In the genomic region with DNA sequence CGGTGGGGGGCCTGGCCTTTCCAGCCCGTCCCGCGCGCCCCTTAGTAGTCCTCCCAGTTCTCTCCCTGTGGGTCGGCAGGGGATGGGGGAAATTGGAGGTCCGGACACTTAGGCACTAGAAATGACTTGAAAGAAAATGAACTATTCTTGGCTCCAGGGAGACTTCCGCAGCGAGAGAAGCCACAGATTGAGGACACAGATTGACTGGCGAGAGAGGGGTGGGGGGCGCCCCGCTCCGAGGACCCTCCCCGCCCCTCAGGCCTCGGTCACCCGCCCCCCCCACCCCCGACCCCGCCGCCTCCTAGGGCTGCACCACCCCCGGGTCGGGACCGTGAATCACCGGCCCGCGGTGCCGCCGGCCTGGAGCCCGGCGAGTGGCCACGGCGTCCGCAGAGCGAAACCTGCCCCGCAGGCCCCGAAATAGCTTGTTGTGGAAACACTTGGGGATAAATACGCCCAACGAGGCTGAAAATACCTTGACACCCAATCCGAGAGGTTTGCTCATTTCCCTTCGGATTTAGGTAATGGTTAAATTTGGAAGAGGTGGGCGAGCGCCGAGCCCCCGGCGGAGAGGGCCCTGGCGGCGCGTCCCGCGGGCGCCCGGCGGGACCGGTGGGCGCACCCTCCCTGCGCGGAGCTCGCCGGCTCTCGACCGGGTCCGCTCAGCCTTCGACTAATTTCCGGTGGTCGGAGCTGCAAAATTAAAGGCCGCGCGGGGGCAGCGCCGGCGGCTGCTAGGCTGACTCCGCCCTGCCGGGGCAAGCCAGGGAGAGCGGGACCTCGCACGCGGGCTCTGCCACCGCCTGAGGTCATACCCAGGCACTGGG, we compare ENCODE assay signal across 8 cellular contexts. TPM values are rescaled to one million over a fixed set of nuclear protein-coding genes. Genes with fewer than 3 reads are reported as not detected.
DNase-seq lines count a peak whose midpoint lies in the region; ATAC-seq and TF ChIP-seq lines count a peak whose summit lies in the region.

Gene GFI1, minus strand, starts transcription at position 675 of the 827 bp plus-strand sequence. CDS start 3,438 bp downstream, outside the sequence.

- peaks cover 6 to 52% of the 10 kb centered on the region in 2 donors for H3K4me1 ChIP-seq in muscle layer of duodenum (ENCODE audit: control insufficient read depth in 1 of 2, insufficient read depth in 2 of 2, low read length in 2 of 2)
- H3K4me1 ChIP-seq in stomach smooth muscle (ENCODE audit: control insufficient read depth, insufficient read depth, low read length) = peaks cover 49% of the 10 kb centered on the region

- H3K4me3 ChIP-seq in HL-60 (replicated peaks; ENCODE audit: insufficient read depth, low read length) (peak within 1 kb of the TSS; percentile 73), dorsolateral prefrontal cortex (peak within 1 kb of the TSS; percentile 8 to 68 (median 43)), muscle layer of duodenum (ENCODE audit: low read depth in 1 of 2, low read length in 2 of 2) (peak within 1 kb of the TSS; percentile 56 to 73), stomach smooth muscle (ENCODE audit: low read length in 2 of 2) (peak within 1 kb of the TSS; percentile 60 to 69)

- no peaks in the 10 kb centered on the region for H3K27me3 Mint-ChIP-seq in CD4-positive, alpha-beta T cell

- intact Hi-C loops in CD4-positive, alpha-beta T cell (cut with DNase I, micrococcal nuclease) = loop anchor here (5.0 kb wide), 5 partner anchors 56 to 174 kb away; no protein-coding TSS in a partner anchor
- intact Hi-C loops in dorsolateral prefrontal cortex (cut with DNase I) = no loop called here

- peak within 1 kb of the TSS; percentile 96 for H3K4me3 Mint-ChIP-seq in CD4-positive, alpha-beta T cell

- TF ChIP-seq CTCF in CD4-positive, alpha-beta T cell (IDR thresholded peaks at IDR 0.05) = no peak
- no peak for TF ChIP-seq CTCF in HL-60 (IDR thresholded peaks at IDR 0.05; ENCODE audit: insufficient read depth, low read length)
- no peak for TF ChIP-seq CTCF in dorsolateral prefrontal cortex (IDR thresholded peaks at IDR 0.05 in 54 of 56, conservative IDR thresholded peaks at IDR 0.05 in 2 of 56; ENCODE audit: low read depth in 1 of 56, partially characterized antibody in 56 of 56)

- no peaks in the 10 kb centered on the region for H3K9me3 ChIP-seq in CD4-positive, alpha-beta T cell (ENCODE audit: control insufficient read depth, low read length)
- H3K9me3 ChIP-seq in muscle layer of duodenum (ENCODE audit: control insufficient read depth in 1 of 2, low read length in 2 of 2) = no peaks in the 10 kb centered on the region
- H3K9me3 ChIP-seq in stomach smooth muscle (ENCODE audit: control insufficient read depth in 2 of 2, low read length in 2 of 2) = no peaks in the 10 kb centered on the region

- no peak within 1 kb of the TSS for H3K9ac ChIP-seq in stomach smooth muscle (ENCODE audit: low read length in 2 of 2)

- H3K27ac Mint-ChIP-seq in CD4-positive, alpha-beta T cell = peak within 1 kb of the TSS; percentile 87

- H3K27ac ChIP-seq in CD4-positive, alpha-beta T cell (ENCODE audit: low read depth, low read length) = peak within 1 kb of the TSS; percentile 65
- H3K27ac ChIP-seq in HL-60 (replicated peaks) (peak within 1 kb of the TSS; percentile 99), dorsolateral prefrontal cortex (no peak within 1 kb of the TSS), muscle layer of duodenum (ENCODE audit: low read length) (no peak within 1 kb of the TSS), stomach smooth muscle (ENCODE audit: low read length) (no peak within 1 kb of the TSS)

- H3K4me1 Mint-ChIP-seq in CD4-positive, alpha-beta T cell (ENCODE audit: low read depth) = peaks cover 65% of the 10 kb centered on the region

- POLR2A ChIA-PET in CD4-positive, alpha-beta T cell (lab: Charles Lee) = interaction anchor here (0.6 to 6.8 kb wide), 21 partner anchors 9 to 924 kb away, joined by 3 to 96 read pairs (median 5); no protein-coding TSS in a partner anchor

- CTCF ChIA-PET in CD4-positive, alpha-beta T cell (lab: Charles Lee) = interaction anchor here (0.5 to 6.0 kb wide), 13 partner anchors 11 to 1397 kb away, joined by 3 to 50 read pairs (median 4); partner anchors contain the start of gene CDC7

- peaks cover 19% of the 10 kb centered on the region for H3K36me3 Mint-ChIP-seq in CD4-positive, alpha-beta T cell (ENCODE audit: low read depth)

- H3K27me3 ChIP-seq in CD4-positive, alpha-beta T cell (ENCODE audit: control insufficient read depth, insufficient read depth, low read length) = no peaks in the 10 kb centered on the region
- H3K27me3 ChIP-seq in HL-60 (ENCODE audit: insufficient read depth, poor library complexity, severe bottlenecking) (no peaks in the 10 kb centered on the region), dorsolateral prefrontal cortex (peaks cover 27 to 86% (median 72%) of the 10 kb centered on the region in 45 donors), muscle layer of duodenum (ENCODE audit: low read depth, low read length) (peaks cover 37% of the 10 kb centered on the region), stomach smooth muscle (ENCODE audit: control insufficient read depth in 1 of 2, insufficient read depth in 2 of 2, low read length in 2 of 2) (peaks cover 48 to 60% of the 10 kb centered on the region in 2 donors)

- no peaks in the 10 kb centered on the region for H3K9me3 Mint-ChIP-seq in CD4-positive, alpha-beta T cell

- peak; percentile 13 for ATAC-seq in CD4-positive, alpha-beta T cell (ENCODE audit: poor library complexity)
- ATAC-seq in GM19395 (IDR thresholded peaks at IDR 0.05; ENCODE audit: unreplicated experiment) = peak; percentile 10
- peak; percentile 35 to 40 for ATAC-seq in activated CD4-positive, CD25-positive, alpha-beta regulatory T cell treated with anti-CD3 and anti-CD28 coated beads, Interleukin-2, amount 50 U/mL, for 24 hours

- H3K36me3 ChIP-seq in muscle layer of duodenum (ENCODE audit: control insufficient read depth in 1 of 2, insufficient read depth in 2 of 2, low read length in 2 of 2) = no peaks in the 10 kb centered on the region
- H3K36me3 ChIP-seq in stomach smooth muscle (ENCODE audit: control insufficient read depth in 2 of 2, insufficient read depth in 2 of 2, low read length in 2 of 2) = no peaks in the 10 kb centered on the region

- peak in 9 of 10 experiments; percentile 23 to 59 (median 42) for DNase-seq in CD4-positive, alpha-beta T cell
- DNase-seq in HL-60 (ENCODE audit: low read depth in 1 of 2, low spot score in 1 of 2) (peak in 1 of 2 experiments; percentile 96), dorsolateral prefrontal cortex (no peak), kidney glomerular epithelial cell (lab: John Stamatoyannopoulos, UW) (no peak)

RNA-seq across cellular contexts. Expression of gene GFI1, which starts in this region (rescaled TPM):
- total RNA-seq in CD4-positive, alpha-beta T cell = 10 to 100 TPM; 13.0 to 15.3 TPM
- 1 to 10 TPM in 1 of 120 experiments, under 1 TPM in 35, not detected in 84; 0.13 to 1.8 (median 0.36) TPM for total RNA-seq in dorsolateral prefrontal cortex

Comparison
In these comparisons a context has a peak if more than half of its experiments do, and no peak if none do; other contexts are left out.
1. RNA of gene GFI1 (total RNA-seq): 13.0 to 15.3 TPM in CD4-positive, alpha-beta T cell; 0.13 to 1.8 TPM in dorsolateral prefrontal cortex; every median in the first group is over 4 times any median in the second.
2. DNase-seq: peak in CD4-positive, alpha-beta T cell (9 of 10); none in dorsolateral prefrontal cortex (0 of 10) and kidney glomerular epithelial cell (single experiment).
3. H3K27ac ChIP-seq: peak in CD4-positive, alpha-beta T cell (single experiment) and HL-60 (single experiment); none in dorsolateral prefrontal cortex (0 of 59), muscle layer of duodenum (single experiment) and stomach smooth muscle (single experiment).
4. intact Hi-C loops: an anchor here in CD4-positive, alpha-beta T cell (5.0 kb wide); none called in dorsolateral prefrontal cortex.
5. Peak in every context shown above with its lines, with median percentiles within 50 percentile points of each other: ATAC-seq and H3K4me3 ChIP-seq.